ENCODE assay signal across 21 cellular contexts in genomic region chr12:41904041-41904440, GRCh38.
A peak's percentile ranks its signal among the peaks of the same experiment; 100 is the strongest.
DNase-seq lines count a peak whose midpoint lies in the region; TF ChIP-seq lines count a peak whose summit lies in the region.
"Had no signal": no experiment of that assay in that cellular context is flagged by ENCODE, and none has a peak within 500 bp of the region (broad histone marks: within the 10 kb centered on the region; RNA-seq: fewer than 3 reads in every experiment).

No MANE protein-coding gene starts in this region.

- no peak overlapping the region for H2BK120ac ChIP-seq in H9 (ENCODE audit: low read depth, low read length, poor library complexity, severe bottlenecking)

- H4K20me1 ChIP-seq in neural cell (ENCODE audit: insufficient read depth) (no peaks in the 10 kb centered on the region), H9 (ENCODE audit: control insufficient read depth, insufficient read depth, insufficient read length) (no peaks in the 10 kb centered on the region)
- H4K20me1 ChIP-seq: BLaER1 had no signal

- H3K23me2 ChIP-seq in H9 (ENCODE audit: insufficient read length, low read depth, low read length, poor library complexity, severe bottlenecking), result no peaks in the 10 kb centered on the region

- no peak overlapping the region for H4K8ac ChIP-seq in H9 (replicated peaks; ENCODE audit: insufficient read length, low read depth, low read length)

- H3K56ac ChIP-seq in H9 (ENCODE audit: insufficient read length, low read depth, low read length), result no peak overlapping the region

- H3K9ac ChIP-seq in neural cell (ENCODE audit: low read length) (no peak overlapping the region), H9 (ENCODE audit: extremely low read depth, insufficient read length, low read length) (no peak overlapping the region)
- H3K9ac ChIP-seq: BLaER1, GM23248 had no signal

- H3T11ph ChIP-seq in H9 (ENCODE audit: low read length), result no peak overlapping the region

- no CpG with 5 or more reads among the region's 4 CpGs for WGBS in H9 (ENCODE audit: extremely low coverage, insufficient read length, low lambda C conversion rate)

- H3K27ac Mint-ChIP-seq in H9 (no peak overlapping the region), osteocyte (ENCODE audit: unreplicated experiment) (no peak overlapping the region)
- H3K27ac Mint-ChIP-seq: B cell; CD4-positive, CD25-positive, alpha-beta regulatory T cell; CD8-positive, alpha-beta T cell; HFFc6 had no signal

- no peaks in the 10 kb centered on the region for H3K79me2 ChIP-seq in neural cell (replicated peaks; ENCODE audit: insufficient read depth, low read length)
- no peaks in the 10 kb centered on the region for H3K79me2 ChIP-seq in H9 (ENCODE audit: insufficient read depth, low read length)

- no peak overlapping the region for H3K14ac ChIP-seq in H9 (ENCODE audit: insufficient read depth, low read length)

- no peak overlapping the region for H2BK12ac ChIP-seq in H9 (ENCODE audit: insufficient read length, low read depth, low read length)

- H3K36me3 Mint-ChIP-seq in H9 (ENCODE audit: insufficient read depth in 1 of 3, low read depth in 3 of 3), result no peaks in the 10 kb centered on the region
- no peaks in the 10 kb centered on the region for H3K36me3 Mint-ChIP-seq in osteocyte (ENCODE audit: unreplicated experiment)
- H3K36me3 Mint-ChIP-seq: CD4-positive, CD25-positive, alpha-beta regulatory T cell; CD8-positive, alpha-beta T cell had no signal

- H2AK5ac ChIP-seq in H9 (ENCODE audit: insufficient read length, low read length), result no peak overlapping the region

- H2BK5ac ChIP-seq in H9 (ENCODE audit: insufficient read length, low read length), result no peak overlapping the region

- H3K4me2 ChIP-seq in neural cell (ENCODE audit: low read length), result no peak overlapping the region
- no peak overlapping the region for H3K4me2 ChIP-seq in H9 (ENCODE audit: insufficient read depth, insufficient read length, low read length)
- H3K4me2 ChIP-seq: A549, BLaER1 had no signal

- no peak for DNase-seq in A673 (ENCODE audit: low spot score)
- DNase-seq in NCI-H2171 (lab: John Stamatoyannopoulos, UW), result peak; percentile 25
- peak; percentile 79 for DNase-seq in SK-N-DZ (ENCODE audit: low spot score)
- DNase-seq in AML-193 (lab: John Stamatoyannopoulos, UW), result no peak
- no peak for DNase-seq in H9
- no peak for DNase-seq in osteocyte (ENCODE audit: extremely low spot score, unreplicated experiment)
- DNase-seq: 8988T; Caco-2; CD4-positive, CD25-positive, alpha-beta regulatory T cell; CD8-positive, alpha-beta T cell; DMS153; DND-41; GM23248; HFFc6 had no signal

- peak overlapping the region; percentile 17 for H3K27ac ChIP-seq in A673 (ENCODE audit: low read depth, low read length, poor library complexity, severe bottlenecking)
- H3K27ac ChIP-seq in neural cell (ENCODE audit: low read length), result peak overlapping the region; percentile 63
- H3K27ac ChIP-seq in H9 (ENCODE audit: insufficient read length, low read depth, low read length), result no peak overlapping the region
- H3K27ac ChIP-seq: A549, BLaER1, C4-2B, GM23248 had no signal

- H3K18ac ChIP-seq in H9 (ENCODE audit: insufficient read length, low read depth, low read length), result no peak overlapping the region

- POLR2A ChIA-PET in A673 (lab: Charles Lee; ENCODE audit: low non-redundant PET), result no interaction called here

- CTCF ChIA-PET in A673 (lab: Charles Lee), result no interaction called here

- no peaks in the 10 kb centered on the region for H3K79me1 ChIP-seq in H9 (ENCODE audit: insufficient read depth, low read depth, low read length, poor library complexity, severe bottlenecking)

- H4K5ac ChIP-seq in H9 (ENCODE audit: insufficient read length, low read depth, low read length), result no peak overlapping the region

- no peak overlapping the region for H3K23ac ChIP-seq in H9 (ENCODE audit: insufficient read length, low read depth, low read length)

- H3K27me3 Mint-ChIP-seq in H9 (ENCODE audit: low read depth) (no peaks in the 10 kb centered on the region; the same call in 1 of the 2 replicates), osteocyte (ENCODE audit: unreplicated experiment) (no peaks in the 10 kb centered on the region)

- H3K4me1 ChIP-seq in A673 (ENCODE audit: insufficient read depth, low read length, poor library complexity, severe bottlenecking) (peaks cover 51% of the 10 kb centered on the region), H9 (ENCODE audit: insufficient read depth, low read length) (peaks cover 6% of the 10 kb centered on the region)
- H3K4me1 ChIP-seq: A549, BLaER1, Caco-2 had no signal

- no peak overlapping the region for H3K4me3 Mint-ChIP-seq in H9
- H3K4me3 Mint-ChIP-seq in osteocyte (ENCODE audit: unreplicated experiment), result no peak overlapping the region
- H3K4me3 Mint-ChIP-seq: B cell; CD4-positive, CD25-positive, alpha-beta regulatory T cell; CD8-positive, alpha-beta T cell; HFFc6 had no signal

- H2AFZ ChIP-seq in neural cell (ENCODE audit: low read depth, low read length), result no peak overlapping the region
- H2AFZ ChIP-seq in H9 (ENCODE audit: low read length), result no peak overlapping the region
- H2AFZ ChIP-seq: GM23248 had no signal

- H3K4me3 ChIP-seq in A673 (ENCODE audit: low read depth, low read length, poor library complexity, severe bottlenecking), result no peak overlapping the region
- H3K4me3 ChIP-seq in neural cell (ENCODE audit: low read length), result peak overlapping the region; percentile 24
- H3K4me3 ChIP-seq: A549, BLaER1, GM12878, GM23248, HAP-1 had no signal

- H3K27me3 ChIP-seq in A673 (replicated peaks; ENCODE audit: insufficient read depth, low read depth, low read length, poor library complexity) (no peaks in the 10 kb centered on the region), neural cell (ENCODE audit: insufficient read depth, low read depth, low read length) (no peaks in the 10 kb centered on the region), H9 (ENCODE audit: insufficient read depth, low read length) (no peaks in the 10 kb centered on the region)
- H3K27me3 ChIP-seq: BLaER1 had no signal

- H3F3A ChIP-seq in neural cell (ENCODE audit: insufficient read depth, low read length, poor library complexity, severe bottlenecking), result no peaks in the 10 kb centered on the region

- H3K4me1 Mint-ChIP-seq in H9, result peaks cover 33 to 39% of the 10 kb centered on the region in 2 experiments
- H3K4me1 Mint-ChIP-seq in osteocyte (ENCODE audit: unreplicated experiment), result no peaks in the 10 kb centered on the region
- H3K4me1 Mint-ChIP-seq: B cell; CD4-positive, CD25-positive, alpha-beta regulatory T cell had no signal

- BruUV-seq in A673 (replicated peaks; lab: Mats Ljungman, UMichigan), result no TSS peak

- no peaks in the 10 kb centered on the region for H3K9me2 ChIP-seq in neural cell (ENCODE audit: insufficient read depth, low read length)

- TF ChIP-seq EP300 in neural cell (conservative IDR thresholded peaks at IDR 0.05; ENCODE audit: poor library complexity, severe bottlenecking), result peak; percentile 82

- no peak for TF ChIP-seq RAD21 in neural cell (conservative IDR thresholded peaks at IDR 0.05)

- no peak overlapping the region for H2BK20ac ChIP-seq in H9 (ENCODE audit: low read depth, low read length, poor library complexity, severe bottlenecking)

- no peak overlapping the region for H4K91ac ChIP-seq in H9 (ENCODE audit: insufficient read length, low read depth, low read length)

- no peak for TF ChIP-seq CTCF in A673 (conservative IDR thresholded peaks at IDR 0.05; ENCODE audit: low read depth, low read length)
- no peak for TF ChIP-seq CTCF in neural cell (IDR thresholded peaks at IDR 0.05; ENCODE audit: poor library complexity, severe bottlenecking)
- no peak for TF ChIP-seq CTCF in H9 (conservative IDR thresholded peaks at IDR 0.05)
- no peak for TF ChIP-seq CTCF in osteocyte (IDR thresholded peaks at IDR 0.05)

- intact Hi-C loops in A673 (cut with micrococcal nuclease; ENCODE audit: unreplicated experiment), result no loop called here

- H3K36me3 ChIP-seq in A673 (ENCODE audit: insufficient read depth, low read length, poor library complexity, severe bottlenecking), result no peaks in the 10 kb centered on the region
- H3K36me3 ChIP-seq in neural cell (ENCODE audit: insufficient read depth, low read length), result no peaks in the 10 kb centered on the region
- H3K36me3 ChIP-seq: BLaER1, HAP-1 had no signal

- H3K4ac ChIP-seq in H9 (ENCODE audit: low read depth, low read length), result no peak overlapping the region

- H3K9me3 Mint-ChIP-seq in H9, result no peaks in the 10 kb centered on the region
- no peaks in the 10 kb centered on the region for H3K9me3 Mint-ChIP-seq in osteocyte (ENCODE audit: unreplicated experiment)
- H3K9me3 Mint-ChIP-seq: CD8-positive, alpha-beta T cell had no signal

- H3K9me3 ChIP-seq in A673 (ENCODE audit: low read depth, low read length, poor library complexity, severe bottlenecking) (no peaks in the 10 kb centered on the region), neural cell (ENCODE audit: low read length) (no peaks in the 10 kb centered on the region), H9 (ENCODE audit: control insufficient read depth, low read depth, low read length) (no peaks in the 10 kb centered on the region)
- H3K9me3 ChIP-seq: A549, BLaER1, Caco-2, HAP-1 had no signal

- no peak overlapping the region for H2BK15ac ChIP-seq in H9 (ENCODE audit: low read depth, low read length)

TF ChIP-seq in neural cell, 6 proteins besides CTCF, POLR2A, EP300 and RAD21:
- no peak for TF ChIP-seq REST (IDR thresholded peaks at IDR 0.05; ENCODE audit: borderline replicate concordance)
- peak; percentile 70 for TF ChIP-seq POLR2AphosphoS5 (IDR thresholded peaks at IDR 0.05)
TF ChIP-seq in neural cell: peak in this region for 1.

Comparison
In these comparisons a context has a peak if more than half of its experiments do, and no peak if none do; other contexts are left out.
1. DNase-seq: peak in NCI-H2171 (single experiment) and SK-N-DZ (single experiment); none in A673 (single experiment), AML-193 (0 of 2), H9 (single experiment) and osteocyte (single experiment).